9 cellular contexts compared by ENCODE assay signal in the genomic region with DNA sequence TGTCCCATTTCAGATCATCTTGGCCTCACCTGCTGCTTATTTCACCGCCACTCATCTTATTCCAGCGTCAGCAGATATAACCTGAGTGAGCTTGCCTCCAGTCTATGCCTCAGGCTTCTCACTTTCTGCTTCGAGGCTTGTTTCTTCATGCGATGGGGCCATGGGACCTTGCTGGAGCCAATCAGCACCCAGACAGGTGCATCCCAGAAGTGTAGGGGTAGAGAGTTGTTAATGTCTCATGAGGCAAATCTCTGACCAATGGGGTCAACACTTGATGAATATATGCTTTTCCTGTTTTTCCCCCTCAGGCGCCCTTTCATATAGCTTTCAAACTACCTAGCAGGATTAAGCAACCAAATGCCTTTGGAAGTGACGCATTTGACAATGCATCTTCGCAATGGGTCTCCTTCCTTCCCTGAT. TPM values are rescaled to one million over a fixed set of nuclear protein-coding genes. Genes with fewer than 3 reads are reported as not detected.
A peak's percentile ranks its signal among the peaks of the same experiment; 100 is the strongest.
DNase-seq lines count a peak whose midpoint lies in the region; ATAC-seq and TF ChIP-seq lines count a peak whose summit lies in the region.
"Had no signal": no experiment of that assay in that cellular context is flagged by ENCODE, and none has a peak within 500 bp of the region (broad histone marks: within the 10 kb centered on the region; RNA-seq: fewer than 3 reads in every experiment).

No MANE protein-coding gene starts in this region.

- WGBS in right lobe of liver (ENCODE audit: insufficient coverage, low coverage, low lambda C conversion rate, missing lambda C conversion rate) = 75% methylated on average over 4 of the region's 7 CpGs
- WGBS in thymus = 93% methylated on average over 7 of the region's 7 CpGs

- H3K9me3 ChIP-seq in right lobe of liver = no peaks in the 10 kb centered on the region
- H3K9me3 ChIP-seq in thymus (ENCODE audit: control insufficient read depth) = no peaks in the 10 kb centered on the region

- POLR2A ChIA-PET in activated CD8-positive, alpha-beta T cell treated with anti-CD3 and anti-CD28 coated beads, Interleukin-2, amount 10 ng/mL, durations not matched to agents 7 days and 5 days (lab: Charles Lee) = interaction anchor here (0.6 to 3.2 kb wide), 5 partner anchors 10 to 55 kb away, joined by 3 to 18 read pairs (median 4); a partner anchor contains a TSS

- no peak for ATAC-seq in activated CD8-positive, alpha-beta T cell treated with anti-CD3 and anti-CD28 coated beads, Interleukin-2, amount 10 ng/mL, durations not matched to agents 7 days and 5 days
- ATAC-seq in right lobe of liver (no peak), HG03280 (IDR thresholded peaks at IDR 0.05; ENCODE audit: unreplicated experiment) (no peak)

- intact Hi-C loops in right lobe of liver (cut with DNase I) = loop anchor here in 1 of 2 donors (5.0 kb wide), 1 partner anchor 57 kb away; a partner anchor contains a TSS

- H3K27me3 Mint-ChIP-seq in activated CD8-positive, alpha-beta T cell treated with anti-CD3 and anti-CD28 coated beads, Interleukin-2, amount 10 ng/mL, durations not matched to agents 7 days and 5 days (ENCODE audit: low read depth) = peaks cover 2% of the 10 kb centered on the region

- CTCF ChIA-PET in activated CD8-positive, alpha-beta T cell treated with anti-CD3 and anti-CD28 coated beads, Interleukin-2, amount 10 ng/mL, durations not matched to agents 7 days and 5 days (lab: Charles Lee) = interaction anchor here (2.3 to 3.6 kb wide), 3 partner anchors 10 to 55 kb away, joined by 9 to 20 read pairs (median 10); a partner anchor contains a TSS

- peak overlapping the region; percentile 92 for H3K27ac Mint-ChIP-seq in activated CD8-positive, alpha-beta T cell treated with anti-CD3 and anti-CD28 coated beads, Interleukin-2, amount 10 ng/mL, durations not matched to agents 7 days and 5 days

- H3K4me1 ChIP-seq in right lobe of liver (peaks cover 0 to 31% (median 11%) of the 10 kb centered on the region in 4 donors), thymus (ENCODE audit: control insufficient read depth, insufficient read depth, low read length) (peaks cover 7% of the 10 kb centered on the region)

- peaks cover 9% of the 10 kb centered on the region for H3K36me3 Mint-ChIP-seq in activated CD8-positive, alpha-beta T cell treated with anti-CD3 and anti-CD28 coated beads, Interleukin-2, amount 10 ng/mL, durations not matched to agents 7 days and 5 days (ENCODE audit: low read depth)

- H3K27me3 ChIP-seq in right lobe of liver (no peaks in the 10 kb centered on the region), thymus (ENCODE audit: control insufficient read depth, insufficient read depth) (no peaks in the 10 kb centered on the region)

- no peak for TF ChIP-seq POLR2A in right lobe of liver (IDR thresholded peaks at IDR 0.05)

- H3K4me3 ChIP-seq in right lobe of liver = peak overlapping the region in 2 of 3 donors; percentile 68 to 86
- peak overlapping the region; percentile 94 for H3K4me3 ChIP-seq in thymus (ENCODE audit: low read length)

- H3K36me3 ChIP-seq in right lobe of liver (peaks cover 0 to 4% (median 0%) of the 10 kb centered on the region in 4 donors), thymus (ENCODE audit: control insufficient read depth, insufficient read depth) (peaks cover 11% of the 10 kb centered on the region)

- H3K4me1 Mint-ChIP-seq in activated CD8-positive, alpha-beta T cell treated with anti-CD3 and anti-CD28 coated beads, Interleukin-2, amount 10 ng/mL, durations not matched to agents 7 days and 5 days (ENCODE audit: low read depth) = peaks cover 27% of the 10 kb centered on the region

- H3K27ac ChIP-seq in right lobe of liver (peak overlapping the region; percentile 66 to 92 (median 73)), thymus (ENCODE audit: low read depth) (no peak overlapping the region)

- no peaks in the 10 kb centered on the region for H3K9me3 Mint-ChIP-seq in activated CD8-positive, alpha-beta T cell treated with anti-CD3 and anti-CD28 coated beads, Interleukin-2, amount 10 ng/mL, durations not matched to agents 7 days and 5 days (ENCODE audit: insufficient read depth)

- H3K4me3 Mint-ChIP-seq in activated CD8-positive, alpha-beta T cell treated with anti-CD3 and anti-CD28 coated beads, Interleukin-2, amount 10 ng/mL, durations not matched to agents 7 days and 5 days = peak overlapping the region; percentile 95

- no peak for TF ChIP-seq CTCF in right lobe of liver (IDR thresholded peaks at IDR 0.05)

- DNase-seq in activated T-cell treated with anti-CD3 and anti-CD28 coated beads for 48 hours (ENCODE audit: low read depth) = peak; percentile 18
- no peak for DNase-seq in activated T-cell treated with anti-CD3 and anti-CD28 coated beads for 4 hours
- DNase-seq in activated CD8-positive, alpha-beta T cell treated with anti-CD3 and anti-CD28 coated beads, Interleukin-2, amount 10 ng/mL, durations not matched to agents 7 days and 5 days = no peak
- DNase-seq in right lobe of liver = no peak
- DNase-seq in iPS-NIHi11 (ENCODE audit: low spot score) = no peak
- DNase-seq in AML-193 (lab: John Stamatoyannopoulos, UW) = no peak
- DNase-seq: NCI-H82 had no signal

RNA-seq across cellular contexts. Expression of a gene that starts 0.9 kb away (rescaled TPM):
- total RNA-seq in activated CD8-positive, alpha-beta T cell treated with anti-CD3 and anti-CD28 coated beads, Interleukin-2, amount 10 ng/mL, durations not matched to agents 7 days and 5 days = 10 to 100 TPM; 14.9 to 16.3 TPM
- total RNA-seq in right lobe of liver = 10 to 100 TPM; 20.5 to 34.5 (median 25.4) TPM
- 29.6 TPM for polyA plus RNA-seq in thymus

RNA-seq across cellular contexts. Expression of a gene that starts 3.5 kb away (rescaled TPM):
- not detected for total RNA-seq in activated CD8-positive, alpha-beta T cell treated with anti-CD3 and anti-CD28 coated beads, Interleukin-2, amount 10 ng/mL, durations not matched to agents 7 days and 5 days
- 100 to 1,000 TPM in 3 of 6 experiments, 10 to 100 TPM in 3; 27.2 to 132 (median 72.1) TPM for total RNA-seq in right lobe of liver
- 0.18 TPM for polyA plus RNA-seq in thymus

RNA-seq across cellular contexts. Expression of a gene that starts 52.4 kb away (rescaled TPM):
- 10 to 100 TPM; 27.8 to 28.6 TPM for total RNA-seq in activated CD8-positive, alpha-beta T cell treated with anti-CD3 and anti-CD28 coated beads, Interleukin-2, amount 10 ng/mL, durations not matched to agents 7 days and 5 days
- total RNA-seq in right lobe of liver = 10 to 100 TPM in 2 of 6 experiments, 1 to 10 TPM in 4; 4.3 to 10.9 (median 5.7) TPM
- polyA plus RNA-seq in thymus = 9.4 TPM

RNA-seq across cellular contexts. Expression of a gene that starts 55.0 kb away (rescaled TPM):
- 10 to 100 TPM; 83.1 to 87.1 TPM for total RNA-seq in activated CD8-positive, alpha-beta T cell treated with anti-CD3 and anti-CD28 coated beads, Interleukin-2, amount 10 ng/mL, durations not matched to agents 7 days and 5 days
- 10 to 100 TPM; 11.7 to 19.3 (median 12.9) TPM for total RNA-seq in right lobe of liver
- polyA plus RNA-seq in thymus = 39.9 TPM

RNA-seq across cellular contexts. Expression of a gene that starts 55.6 kb away (rescaled TPM):
- 10 to 100 TPM; 26.3 to 26.8 TPM for total RNA-seq in activated CD8-positive, alpha-beta T cell treated with anti-CD3 and anti-CD28 coated beads, Interleukin-2, amount 10 ng/mL, durations not matched to agents 7 days and 5 days
- 10 to 100 TPM in 4 of 6 experiments, 1 to 10 TPM in 2; 9.7 to 19.9 (median 14.8) TPM for total RNA-seq in right lobe of liver
- 17.5 TPM for polyA plus RNA-seq in thymus

Comparison
In these comparisons a context has a peak if more than half of its experiments do, and no peak if none do; other contexts are left out.
1. RNA of a gene that starts 3.5 kb away (total RNA-seq): 27.2 to 132 TPM in right lobe of liver; not detected in activated CD8-positive, alpha-beta T cell treated with anti-CD3 and anti-CD28 coated beads, Interleukin-2, amount 10 ng/mL, durations not matched to agents 7 days and 5 days; every median in the first group is over 10 times any median in the second.